8 cellular contexts compared by ENCODE assay signal in the genomic region with DNA sequence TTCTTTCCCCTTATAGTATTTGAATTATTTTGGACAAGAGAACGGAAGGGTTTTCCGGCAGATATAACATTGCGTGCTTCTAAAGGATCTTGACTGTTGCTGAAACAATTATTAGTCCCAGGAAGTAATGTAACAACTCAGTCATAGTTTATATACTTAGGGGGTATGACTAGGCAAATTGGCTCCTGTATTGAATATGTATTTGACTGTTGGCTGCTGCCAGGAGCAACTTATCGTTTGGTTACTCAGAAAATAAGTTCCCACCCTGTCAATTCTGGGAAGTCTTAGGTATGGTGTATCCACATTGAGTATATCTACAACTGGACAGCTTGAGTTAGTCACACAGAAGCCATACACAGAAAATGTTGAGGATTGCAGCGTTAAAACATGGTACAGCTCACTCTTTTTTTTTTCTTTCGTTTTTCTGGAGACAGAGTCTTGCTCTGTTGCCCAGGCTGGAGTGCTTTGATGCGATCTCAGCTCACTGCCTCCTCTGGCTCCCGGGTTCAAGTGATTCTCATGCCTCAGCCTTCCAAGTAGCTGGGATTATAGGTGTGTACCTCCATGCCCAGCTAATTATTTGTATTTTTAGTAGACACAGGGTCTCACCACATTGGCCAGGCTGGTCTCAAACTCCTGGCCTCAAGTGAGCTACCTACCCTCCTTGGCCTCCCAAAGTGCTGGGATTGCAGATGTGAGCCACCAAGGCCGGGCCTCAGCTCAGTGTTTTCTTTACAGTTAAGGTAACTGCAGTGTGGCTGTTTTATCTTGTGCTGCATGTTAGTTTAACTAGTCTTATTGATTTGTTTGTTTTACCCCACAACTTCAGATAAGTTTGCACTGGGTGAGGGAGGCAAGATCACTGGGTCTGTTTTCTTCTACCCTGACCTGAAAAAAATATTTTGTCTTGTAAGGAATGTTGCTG. TPM values are rescaled to one million over a fixed set of nuclear protein-coding genes. Genes with fewer than 3 reads are reported as not detected.
DNase-seq lines count a peak whose midpoint lies in the region; ATAC-seq and TF ChIP-seq lines count a peak whose summit lies in the region.

No MANE protein-coding gene starts in this region.

- H3K36me3 ChIP-seq in ACC112 (ENCODE audit: insufficient read depth, low read length) = no peaks in the 10 kb centered on the region
- H3K36me3 ChIP-seq in ascending aorta = peaks cover 0 to 1% of the 10 kb centered on the region in 2 donors
- H3K36me3 ChIP-seq in mucosa of descending colon (ENCODE audit: low read depth) = no peaks in the 10 kb centered on the region

- TF ChIP-seq CTCF in ascending aorta (IDR thresholded peaks at IDR 0.05) = no peak
- TF ChIP-seq CTCF in mucosa of descending colon (IDR thresholded peaks at IDR 0.05) = no peak

- peaks cover 64% of the 10 kb centered on the region for H3K4me1 ChIP-seq in ACC112 (ENCODE audit: control insufficient read depth, insufficient read depth, low read length, unreplicated experiment)
- peaks cover 0 to 9% of the 10 kb centered on the region in 2 donors for H3K4me1 ChIP-seq in ascending aorta
- peaks cover 32% of the 10 kb centered on the region for H3K4me1 ChIP-seq in mucosa of descending colon (ENCODE audit: low read depth)

- peak overlapping the region; percentile 58 for H2AFZ ChIP-seq in ACC112 (ENCODE audit: low read length, unreplicated experiment)

- H3K27me3 ChIP-seq in ACC112 (ENCODE audit: insufficient read depth, low read length) (no peaks in the 10 kb centered on the region), ascending aorta (no peaks in the 10 kb centered on the region)

- intact Hi-C loops in ascending aorta (cut with DNase I) = no loop called here
- intact Hi-C loops in mucosa of descending colon (cut with DNase I, micrococcal nuclease) = no loop called here

- ATAC-seq in mucosa of descending colon = peak; percentile 3
- ATAC-seq in HG03108 (IDR thresholded peaks at IDR 0.05; ENCODE audit: unreplicated experiment) = no peak
- no peak for ATAC-seq in HG03442 (IDR thresholded peaks at IDR 0.05; ENCODE audit: unreplicated experiment)

- H3K27ac ChIP-seq in ACC112 (ENCODE audit: low read depth, low read length) (peak overlapping the region; percentile 95), ascending aorta (peak overlapping the region; percentile 52 to 79)

- H3K9me3 ChIP-seq in ascending aorta (no peaks in the 10 kb centered on the region), mucosa of descending colon (no peaks in the 10 kb centered on the region)

- peaks cover 76% of the 10 kb centered on the region for H3K79me2 ChIP-seq in ACC112 (ENCODE audit: control insufficient read depth, insufficient read depth, low read length, unreplicated experiment)

- H3K4me3 ChIP-seq in ACC112 (ENCODE audit: low read depth, low read length) (peak overlapping the region; percentile 57), ascending aorta (no peak overlapping the region), mucosa of descending colon (no peak overlapping the region)

- peak in 68 of 76 experiments; percentile 8 to 96 (median 68) for DNase-seq in HUDEP-2 (lab: John Stamatoyannopoulos, UW; ENCODE audit: unreplicated experiment in 76 of 76)
- no peak for DNase-seq in ascending aorta (ENCODE audit: low spot score in 2 of 2)
- no peak for DNase-seq in mucosa of descending colon
- DNase-seq in T1000 (lab: John Stamatoyannopoulos, UW) = no peak
- DNase-seq in NCI-H510A (lab: John Stamatoyannopoulos, UW) = no peak

RNA-seq across cellular contexts. Expression of a gene that starts 10.2 kb away (rescaled TPM):
- total RNA-seq in ascending aorta (33.5 TPM), mucosa of descending colon (10 to 100 TPM; 22.0 to 35.6 (median 24.7) TPM)

Comparison
In these comparisons a context has a peak if more than half of its experiments do, and no peak if none do; other contexts are left out.
1. DNase-seq: peak in HUDEP-2 (68 of 76); none in ascending aorta (0 of 2), mucosa of descending colon (0 of 3), T1000 (single experiment) and NCI-H510A (single experiment).